Comparison of ENCODE assay signal across 10 cellular contexts in the genomic region with DNA sequence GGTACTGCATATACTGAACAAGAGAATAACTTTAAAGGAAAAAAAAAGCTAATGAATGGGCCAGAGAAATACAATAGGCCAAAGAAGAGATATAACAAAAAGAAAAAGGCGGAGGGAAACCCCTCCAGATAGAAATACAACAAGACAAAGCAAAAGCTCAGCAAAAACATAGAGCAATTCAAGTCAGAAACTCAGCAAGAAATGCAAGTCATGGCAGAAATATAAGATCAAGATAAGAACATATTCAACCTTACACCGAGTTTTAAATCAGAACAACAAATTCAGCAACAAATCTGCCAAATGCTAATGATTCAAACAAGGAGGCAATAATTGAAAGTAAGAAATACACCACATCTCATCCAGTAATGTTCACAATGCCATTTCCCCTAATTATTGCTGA.
"Had no signal": no experiment of that assay in that cellular context is flagged by ENCODE, and none has a peak within 500 bp of the region (broad histone marks: within the 10 kb centered on the region; RNA-seq: fewer than 3 reads in every experiment).

No MANE protein-coding gene starts in this region.

- H3K36me3 ChIP-seq: HAP-1 had no signal

- H3K4me3 Mint-ChIP-seq: GM23338, H9 had no signal

- ATAC-seq: GM23338, HCT116 had no signal

- H3K4me2 ChIP-seq: GM23338 had no signal

- H3K27ac Mint-ChIP-seq: GM23338, H9 had no signal

- H3K9ac ChIP-seq: GM23248 had no signal

- FAIRE-seq: H1, H54 had no signal

- H3K27ac ChIP-seq: GM23248 had no signal

- DNase-seq: GM23248, GOT3, H7, H9, HCEC 1CT had no signal

- H3K4me3 ChIP-seq: GM23248, GM23338, HAP-1 had no signal

- H2AFZ ChIP-seq: GM23248, GM23338 had no signal

- H3K9me3 ChIP-seq: HAP-1 had no signal

- H3K4me1 ChIP-seq: HAP-1 had no signal
